10 cellular contexts compared by ENCODE assay signal in genomic region chr19:27966390-27966816, GRCh38.
A peak's percentile ranks its signal among the peaks of the same experiment; 100 is the strongest.
DNase-seq lines count a peak whose midpoint lies in the region; ATAC-seq and TF ChIP-seq lines count a peak whose summit lies in the region.
"Had no signal": no experiment of that assay in that cellular context is flagged by ENCODE, and none has a peak within 500 bp of the region (broad histone marks: within the 10 kb centered on the region; RNA-seq: fewer than 3 reads in every experiment).

No MANE protein-coding gene starts in this region.

- TF ChIP-seq CTCF in dorsolateral prefrontal cortex (IDR thresholded peaks at IDR 0.05 in 54 of 56, conservative IDR thresholded peaks at IDR 0.05 in 2 of 56; ENCODE audit: low read depth in 1 of 56, partially characterized antibody in 56 of 56) = peak in 55 of 56 donors; percentile 27 to 75 (median 62)
- TF ChIP-seq CTCF in prostate gland (IDR thresholded peaks at IDR 0.05) = peak in 3 of 4 experiments; percentile 42 to 58 (median 43)

- ATAC-seq in HG02798 (IDR thresholded peaks at IDR 0.05; ENCODE audit: poor library complexity, unreplicated experiment) (no peak), HG02885 (IDR thresholded peaks at IDR 0.05; ENCODE audit: poor library complexity, unreplicated experiment) (no peak)
- ATAC-seq: activated naive CD4-positive, alpha-beta T cell treated with anti-CD3 and anti-CD28 coated beads, Interleukin-2, amount 50 U/mL, for 72 hours had no signal

- intact Hi-C loops in dorsolateral prefrontal cortex (cut with DNase I) = no loop called here
- intact Hi-C loops in prostate gland (cut with DNase I) = no loop called here

- 16% methylated on average over 2 of the region's 2 CpGs for WGBS in prostate gland

- H3K27me3 ChIP-seq in dorsolateral prefrontal cortex (peaks cover 0 to 7% (median 0%) of the 10 kb centered on the region in 45 donors), prostate gland (replicated peaks; ENCODE audit: insufficient read depth) (no peaks in the 10 kb centered on the region)

- no peak overlapping the region for H3K27ac ChIP-seq in dorsolateral prefrontal cortex
- no peak overlapping the region for H3K27ac ChIP-seq in prostate gland

- TF ChIP-seq POLR2A in prostate gland (IDR thresholded peaks at IDR 0.05) = no peak

- DNase-seq in NCI-H1105 treated with DMSO at 0.1 percent for 48 hours (lab: John Stamatoyannopoulos, UW) (peak; percentile 44), NCI-H1105 (lab: John Stamatoyannopoulos, UW) (no peak), NCI-H2227 treated with DMSO at 0.1 percent for 48 hours (lab: John Stamatoyannopoulos, UW) (peak; percentile 40), dorsolateral prefrontal cortex (no peak), prostate gland (ENCODE audit: low spot score) (no peak), HuH-7.5 (ENCODE audit: low spot score) (no peak)
- DNase-seq: C1 segment of cervical spinal cord had no signal

- no peak overlapping the region for H3K4me3 ChIP-seq in dorsolateral prefrontal cortex
- H3K4me3 ChIP-seq in prostate gland = no peak overlapping the region

- no peaks in the 10 kb centered on the region for H3K4me1 ChIP-seq in prostate gland (replicated peaks)

- H3K36me3 ChIP-seq in prostate gland = no peaks in the 10 kb centered on the region

- no peaks in the 10 kb centered on the region for H3K9me3 ChIP-seq in prostate gland

Comparison
In these comparisons a context has a peak if more than half of its experiments do, and no peak if none do; other contexts are left out.
1. DNase-seq: peak in NCI-H1105 treated with DMSO at 0.1 percent for 48 hours (single experiment) and NCI-H2227 treated with DMSO at 0.1 percent for 48 hours (single experiment); none in NCI-H1105 (single experiment), dorsolateral prefrontal cortex (0 of 10), prostate gland (single experiment) and HuH-7.5 (single experiment).